Comparison of ENCODE assay signal across 35 cellular contexts in the genomic region with DNA sequence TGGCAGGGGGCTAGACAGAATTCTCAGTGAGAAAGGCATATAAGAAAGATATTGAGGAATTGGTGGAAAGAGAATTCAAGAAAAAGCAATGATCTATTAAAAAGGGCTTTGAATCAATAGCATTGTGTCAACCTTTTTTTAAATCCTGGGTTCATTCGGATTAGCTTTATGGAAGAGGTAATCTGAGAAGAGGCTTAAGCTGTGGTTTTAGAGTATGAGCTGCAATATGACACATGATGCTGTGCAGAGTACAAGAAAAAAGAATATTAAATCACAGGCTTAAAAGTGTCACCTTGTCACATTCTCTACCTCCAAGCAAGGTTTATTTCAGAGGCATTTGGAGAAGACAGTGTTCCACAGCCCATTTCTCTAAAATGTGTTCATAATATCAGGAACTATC.
"Had no signal": no experiment of that assay in that cellular context is flagged by ENCODE, and none has a peak within 500 bp of the region (broad histone marks: within the 10 kb centered on the region; RNA-seq: fewer than 3 reads in every experiment).

No MANE protein-coding gene starts in this region.

- ATAC-seq: activated naive CD4-positive, alpha-beta T cell treated with anti-CD3 and anti-CD28 coated beads, Interleukin-2, amount 50 U/mL, for 72 hours; activated T-cell treated with anti-CD3 and anti-CD28 coated beads, Interleukin-2, amount 50 U/mL, for 4 hours; Right ventricle myocardium inferior had no signal

- H2AFZ ChIP-seq: PC-9 had no signal

- DNase-seq: activated B cell treated with CpG ODN at 0.5 μM for 24 hours; activated CD4-positive, alpha-beta memory T cell treated with anti-CD3 and anti-CD28 coated beads for 36 hours; activated CD4-positive, alpha-beta T cell treated with anti-CD3 and anti-CD28 coated beads for 4 hours; activated CD4-positive, alpha-beta T cell treated with anti-CD3 and anti-CD28 coated beads, Interleukin-2, amount 50 U/mL, for 1 hour; activated CD4-positive, CD25-positive, alpha-beta regulatory T cell treated with anti-CD3 and anti-CD28 coated beads, Interleukin-2, amount 50 U/mL, for 72 hours; activated CD8-positive, alpha-beta memory T cell treated with anti-CD3 and anti-CD28 coated beads, Interleukin-2, amount 50 U/mL, for 4 hours; activated gamma-delta T cell treated with Interleukin-2 at 50 U/mL for 16 hours; activated naive CD4-positive, alpha-beta T cell treated with anti-CD3 and anti-CD28 coated beads for 36 hours; activated T-cell treated with anti-CD3 and anti-CD28 coated beads for 4 hours; activated T-cell treated with anti-CD3 and anti-CD28 coated beads, Interleukin-2, amount 50 U/mL, for 4 hours; adrenal gland; anterior cingulate cortex; caudate nucleus; Karpas-422; KBM-7; MG63; MV-4-11; NCI-H1092; NCI-H1436 treated with DMSO at 0.1 percent for 48 hours; NCI-H1694 treated with DMSO at 0.1 percent for 48 hours; NCI-H2029; NCI-H345; NCI-H510A; NCI-H69; NK-92 treated with Interleukin-12 subunit alpha and Interleukin-12 subunit beta, amount 100 ng/mL, for 24 hours; PC-9; SIG-M5; SW 1271; T-helper 1 cell; T-helper 2 cell; T-helper 9 cell had no signal

- H3K4me2 ChIP-seq: PC-9 had no signal

- H3K27me3 ChIP-seq: adrenal gland, MG63 had no signal

- H3K4me3 ChIP-seq: adrenal gland, MG63, PC-9 had no signal

- H3K27ac ChIP-seq: adrenal gland, PC-9, RWPE1, VCaP had no signal

- H3K36me3 ChIP-seq: adrenal gland, MG63 had no signal

- H3K9me3 ChIP-seq: adrenal gland had no signal
